Comparison of ENCODE assay signal across 28 cellular contexts in the genomic region with DNA sequence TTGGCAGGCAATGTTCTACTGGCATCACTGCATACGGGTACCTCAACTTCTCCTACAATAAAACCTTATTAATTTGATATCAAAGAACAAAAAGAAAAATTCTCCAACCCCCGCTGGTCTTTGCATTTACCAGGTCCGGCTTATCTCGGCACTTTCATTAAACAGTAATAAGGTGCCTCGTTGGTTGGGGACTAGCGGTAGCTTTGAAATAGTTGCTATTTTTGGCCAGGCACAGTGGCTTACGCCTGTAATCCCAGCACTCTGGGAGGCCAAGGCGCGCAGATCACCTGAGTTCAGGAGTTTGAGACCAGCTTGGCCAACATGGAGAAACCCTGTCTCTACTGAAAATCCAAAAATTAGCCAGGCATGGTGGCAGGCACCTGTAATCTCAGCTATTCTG.
"Had no signal": no experiment of that assay in that cellular context is flagged by ENCODE, and none has a peak within 500 bp of the region (broad histone marks: within the 10 kb centered on the region; RNA-seq: fewer than 3 reads in every experiment).

No MANE protein-coding gene starts in this region.

- H3K4me1 ChIP-seq: colonic mucosa, foreskin keratinocyte, gastrocnemius medialis, gastroesophageal sphincter had no signal

- H3K9me3 ChIP-seq: colonic mucosa, esophagus muscularis mucosa, esophagus squamous epithelium, gastrocnemius medialis, gastroesophageal sphincter had no signal

- FAIRE-seq: colon, endometrium, endothelial cell of umbilical vein, frontal cortex had no signal

- H3K4me3 ChIP-seq: colonic mucosa, coronary artery, dorsolateral prefrontal cortex, esophagus muscularis mucosa, esophagus squamous epithelium, gastrocnemius medialis, gastroesophageal sphincter, heart left ventricle, heart right ventricle had no signal

- H3K9me3 Mint-ChIP-seq: dendritic cell treated with granulocyte-macrophage colony-stimulating factor and Interleukin-4, amounts not matched to agents 40 ng/mL and 50 ng/mL, for 4 days; effector memory CD8-positive, alpha-beta T cell had no signal

- DNase-seq: colonic mucosa; cortex of kidney; dermis blood vessel endothelial cell; dorsolateral prefrontal cortex; effector CD4-positive, alpha-beta T cell; effector CD8-positive, alpha-beta T cell; effector memory CD4-positive, alpha-beta T cell; effector memory CD8-positive, alpha-beta T cell; endodermal cell; erythroblast; esophagus squamous epithelium; foreskin fibroblast; foreskin keratinocyte; foreskin melanocyte; gastrocnemius medialis; head of caudate nucleus; heart left ventricle; heart right ventricle had no signal

- H3K27ac Mint-ChIP-seq: dendritic cell treated with granulocyte-macrophage colony-stimulating factor and Interleukin-4, amounts not matched to agents 40 ng/mL and 50 ng/mL, for 4 days; effector memory CD8-positive, alpha-beta T cell; endodermal cell had no signal

- H3K36me3 ChIP-seq: colonic mucosa, esophagus muscularis mucosa, esophagus squamous epithelium, gastrocnemius medialis, gastroesophageal sphincter, heart left ventricle, heart right ventricle had no signal

- H3K27ac ChIP-seq: colonic mucosa, coronary artery, dorsolateral prefrontal cortex, epithelial cell of prostate, esophagus muscularis mucosa, esophagus squamous epithelium, foreskin keratinocyte, gastrocnemius medialis, gastroesophageal sphincter, heart left ventricle, heart right ventricle had no signal

- ATAC-seq: effector memory CD8-positive, alpha-beta T cell; esophagus mucosa; foreskin keratinocyte; gastrocnemius medialis; gastroesophageal sphincter; heart left ventricle; heart right ventricle had no signal

- H3K27me3 ChIP-seq: colonic mucosa, dorsolateral prefrontal cortex, esophagus muscularis mucosa, esophagus squamous epithelium, foreskin keratinocyte, gastrocnemius medialis, gastroesophageal sphincter, heart left ventricle, heart right ventricle had no signal
